In the genomic region with DNA sequence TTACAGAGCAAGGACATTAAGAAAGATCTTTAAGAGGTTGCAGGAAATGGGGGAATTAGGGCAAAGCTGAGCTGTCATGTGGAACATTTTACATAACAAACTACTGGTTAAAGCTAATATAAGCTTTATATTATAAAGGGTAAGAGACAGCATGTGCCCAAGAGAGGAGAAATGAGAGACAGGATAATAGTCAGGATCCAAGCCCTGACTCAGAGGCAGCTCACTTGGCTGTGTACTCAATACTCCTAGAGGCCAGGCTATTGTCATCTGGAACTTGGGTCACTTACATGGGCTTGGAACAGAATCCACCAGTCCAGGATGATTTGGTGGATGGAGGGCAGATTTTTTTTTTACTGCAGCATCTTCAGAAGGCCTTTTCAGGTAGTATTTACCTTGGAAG, we compare ENCODE assay signal across 18 cellular contexts.
DNase-seq lines count a peak whose midpoint lies in the region; ATAC-seq and TF ChIP-seq lines count a peak whose summit lies in the region.
"Had no signal": no experiment of that assay in that cellular context is flagged by ENCODE, and none has a peak within 500 bp of the region (broad histone marks: within the 10 kb centered on the region; RNA-seq: fewer than 3 reads in every experiment).

No MANE protein-coding gene starts in this region.

- no peak overlapping the region for H3K27ac ChIP-seq in IMR-90 (ENCODE audit: insufficient read depth, low read length)
- no peak overlapping the region for H3K27ac ChIP-seq in left lung
- H3K27ac ChIP-seq: PC-9, SJCRH30 had no signal

- in situ Hi-C loops in IMR-90 (cut with MboI; ENCODE audit: low sequenced_read_pairs), result loop anchor here (10.0 kb wide), 1 partner anchor 595 kb away; no protein-coding TSS in a partner anchor

- H3K9ac ChIP-seq in IMR-90 (ENCODE audit: low read depth, low read length), result no peak overlapping the region

- no peak overlapping the region for H2AK5ac ChIP-seq in IMR-90 (ENCODE audit: low read depth, low read length)

- H2BK120ac ChIP-seq in IMR-90 (ENCODE audit: low read depth, low read length), result no peak overlapping the region

- H3K23ac ChIP-seq in IMR-90 (ENCODE audit: low read depth, low read length), result no peak overlapping the region

- H3K14ac ChIP-seq in IMR-90 (replicated peaks; ENCODE audit: low read depth, low read length), result no peak overlapping the region; the same call in 1 of the 2 replicates

- H2BK5ac ChIP-seq in IMR-90 (ENCODE audit: low read depth, low read length, poor library complexity, severe bottlenecking), result no peak overlapping the region

- H3K27me3 ChIP-seq in IMR-90 (ENCODE audit: control insufficient read depth, insufficient read depth, low read length), result peaks cover 5% of the 10 kb centered on the region; the same call in 1 of the 2 replicates
- no peaks in the 10 kb centered on the region for H3K27me3 ChIP-seq in left lung
- H3K27me3 ChIP-seq: SJCRH30 had no signal

- DNase-seq in AG10803 (ENCODE audit: low read depth) (peak; percentile 27), IMR-90 (peak; percentile 28), left lung (no peak), renal cortical epithelial cell (ENCODE audit: low read depth) (peak; percentile 21), NCI-H526 treated with DMSO at 0.1 percent for 48 hours (lab: John Stamatoyannopoulos, UW) (no peak), midbrain (lab: John Stamatoyannopoulos, UW) (no peak)
- DNase-seq: CD4-positive, alpha-beta T cell; KBM-7; NCI-H1436; NCI-H2029; NCI-H2171 treated with DMSO at 0.1 percent for 48 hours; NCI-H446 treated with DMSO at 0.1 percent for 48 hours; NCI-H748 treated with DMSO at 0.1 percent for 48 hours; PC-9; SJCRH30 had no signal

- H4K91ac ChIP-seq in IMR-90 (ENCODE audit: insufficient read depth, low read depth, low read length), result no peak overlapping the region

- no peak overlapping the region for H2BK15ac ChIP-seq in IMR-90 (ENCODE audit: low read depth, low read length)

- POLR2A ChIA-PET in IMR-90 (lab: Charles Lee; ENCODE audit: unreplicated experiment), result interaction anchor here (0.7 kb wide), 1 partner anchor 603 kb away, joined by 8 read pairs; no protein-coding TSS in a partner anchor

- no peak for TF ChIP-seq POLR2A in IMR-90 (IDR thresholded peaks at IDR 0.05; ENCODE audit: low read depth, low read length)

- dilution Hi-C loops in IMR-90 (cut with HindIII; ENCODE audit: low sequenced_read_pairs, unreplicated experiment), result no loop called here

- H3K4me2 ChIP-seq in IMR-90 (ENCODE audit: low read depth, low read length), result no peak overlapping the region
- H3K4me2 ChIP-seq: PC-9 had no signal

- no peak for TF ChIP-seq RAD21 in IMR-90 (IDR thresholded peaks at IDR 0.05; ENCODE audit: low read length)

- no peak overlapping the region for H2AK9ac ChIP-seq in IMR-90 (replicated peaks; ENCODE audit: low read depth, low read length, poor library complexity)

- H2BK20ac ChIP-seq in IMR-90 (ENCODE audit: low read depth, low read length), result 0 out of 2 replicates have a peak overlapping the region, but pooled peaks have one; percentile 26

- H4K20me1 ChIP-seq in IMR-90 (ENCODE audit: insufficient read depth, low read length), result no peaks in the 10 kb centered on the region

- H3K36me3 ChIP-seq in IMR-90 (ENCODE audit: control insufficient read depth, insufficient read depth, low read length) (no peaks in the 10 kb centered on the region), left lung (no peaks in the 10 kb centered on the region)
- H3K36me3 ChIP-seq: SJCRH30 had no signal

- no peak overlapping the region for H3K4ac ChIP-seq in IMR-90 (ENCODE audit: low read depth, low read length)

- H3K9me3 ChIP-seq in IMR-90 (ENCODE audit: control insufficient read depth, insufficient read depth, low read length), result no peaks in the 10 kb centered on the region
- no peaks in the 10 kb centered on the region for H3K9me3 ChIP-seq in left lung
- H3K9me3 ChIP-seq: SJCRH30 had no signal

- TF ChIP-seq CTCF in AG10803 (conservative IDR thresholded peaks at IDR 0.05; ENCODE audit: low read length) (peak; percentile 7; the same call in 1 of the 2 replicates), IMR-90 (conservative IDR thresholded peaks at IDR 0.05; ENCODE audit: low read depth, low read length) (no peak), left lung (IDR thresholded peaks at IDR 0.05) (no peak)

- H3K18ac ChIP-seq in IMR-90 (ENCODE audit: low read depth, low read length), result no peak overlapping the region

- no peak overlapping the region for H4K5ac ChIP-seq in IMR-90 (ENCODE audit: low read depth, low read length)

- H2AFZ ChIP-seq in IMR-90 (replicated peaks; ENCODE audit: low read length, poor library complexity), result no peak overlapping the region
- H2AFZ ChIP-seq: PC-9 had no signal

- BruUV-seq in IMR-90 (replicated peaks; lab: Mats Ljungman, UMichigan), result no TSS peak

- no peak overlapping the region for H4K8ac ChIP-seq in IMR-90 (ENCODE audit: low read depth in 2 of 2, low read length in 2 of 2)

- H3K56ac ChIP-seq in IMR-90 (ENCODE audit: extremely low read depth, insufficient read depth, low read length), result no peak overlapping the region

- peaks cover 13% of the 10 kb centered on the region for H3K9me1 ChIP-seq in IMR-90 (ENCODE audit: insufficient read depth, low read length)

- no peaks in the 10 kb centered on the region for H3K79me1 ChIP-seq in IMR-90 (ENCODE audit: low read depth in 1 of 2, low read length in 2 of 2)

- ATAC-seq in IMR-90 (ENCODE audit: low read depth) (no peak), left lung (peak; percentile 26), GM18909 (IDR thresholded peaks at IDR 0.05; ENCODE audit: poor library complexity, unreplicated experiment) (no peak), GM18907 (IDR thresholded peaks at IDR 0.05; ENCODE audit: unreplicated experiment) (no peak)
- ATAC-seq: HCT116 had no signal

- H3K4me1 ChIP-seq in IMR-90 (ENCODE audit: control insufficient read depth, insufficient read depth, low read length) (peaks cover 6% of the 10 kb centered on the region), left lung (no peaks in the 10 kb centered on the region)
- H3K4me1 ChIP-seq: SJCRH30 had no signal

- no peak overlapping the region for H3K4me3 ChIP-seq in AG10803 (ENCODE audit: low read length)
- H3K4me3 ChIP-seq in IMR-90 (ENCODE audit: insufficient read depth, low read depth, low read length), result no peak overlapping the region
- no peak overlapping the region for H3K4me3 ChIP-seq in left lung
- H3K4me3 ChIP-seq: PC-9, SJCRH30 had no signal

- CTCF ChIA-PET in IMR-90 (lab: Yijun Ruan, JAX), result interaction anchor here (1.1 kb wide), 1 partner anchor 603 kb away, joined by 3 read pairs; no protein-coding TSS in a partner anchor

- intact Hi-C loops in IMR-90 (cut with micrococcal nuclease), result no loop called here
- intact Hi-C loops in left lung (cut with DNase I), result loop anchor here in 1 of 2 donors (10.0 kb wide), 1 partner anchor 605 kb away; no protein-coding TSS in a partner anchor

TF ChIP-seq in IMR-90, 13 proteins besides CTCF, POLR2A, EP300 and RAD21:
- TF ChIP-seq RCOR1 (IDR thresholded peaks at IDR 0.05; ENCODE audit: insufficient replicate concordance, low read length) (no peak), FOS (IDR thresholded peaks at IDR 0.05; ENCODE audit: low read depth, low read length) (no peak), CHD1 (IDR thresholded peaks at IDR 0.05; ENCODE audit: low read depth, low read length) (no peak), NFE2L2 (IDR thresholded peaks at IDR 0.05; ENCODE audit: low read depth, low read length) (no peak), BHLHE40 (IDR thresholded peaks at IDR 0.05; ENCODE audit: low read depth, low read length) (no peak), ELK1 (IDR thresholded peaks at IDR 0.05; ENCODE audit: borderline replicate concordance, low read depth, low read length) (no peak), MXI1 (IDR thresholded peaks at IDR 0.05; ENCODE audit: borderline replicate concordance, low read depth, low read length) (no peak), SMC3 (IDR thresholded peaks at IDR 0.05; ENCODE audit: low read depth, low read length) (no peak), MAFK (IDR thresholded peaks at IDR 0.05; ENCODE audit: low read depth, low read length) (no peak), RFX5 (IDR thresholded peaks at IDR 0.05; ENCODE audit: low read depth, low read length) (no peak), CEBPB (IDR thresholded peaks at IDR 0.05; ENCODE audit: low read depth, low read length) (no peak), MAZ (IDR thresholded peaks at IDR 0.05; ENCODE audit: borderline replicate concordance, low read depth, low read length) (no peak)
- TF ChIP-seq, protein P1, sequence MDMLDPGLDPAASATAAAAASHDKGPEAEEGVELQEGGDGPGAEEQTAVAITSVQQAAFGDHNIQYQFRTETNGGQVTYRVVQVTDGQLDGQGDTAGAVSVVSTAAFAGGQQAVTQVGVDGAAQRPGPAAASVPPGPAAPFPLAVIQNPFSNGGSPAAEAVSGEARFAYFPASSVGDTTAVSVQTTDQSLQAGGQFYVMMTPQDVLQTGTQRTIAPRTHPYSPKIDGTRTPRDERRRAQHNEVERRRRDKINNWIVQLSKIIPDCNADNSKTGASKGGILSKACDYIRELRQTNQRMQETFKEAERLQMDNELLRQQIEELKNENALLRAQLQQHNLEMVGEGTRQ (IDR thresholded peaks at IDR 0.05; ENCODE audit: low read depth, low read length), result no peak

Comparison
In these comparisons a context has a peak if more than half of its experiments do, and no peak if none do; other contexts are left out.
1. DNase-seq: peak in AG10803 (single experiment), IMR-90 (single experiment) and renal cortical epithelial cell (single experiment); none in left lung (0 of 2), NCI-H526 treated with DMSO at 0.1 percent for 48 hours (single experiment) and midbrain (single experiment).